ENCODE assay signal across 35 cellular contexts in genomic region chr1:236654511-236654910, GRCh38. TPM values are rescaled to one million over a fixed set of nuclear protein-coding genes. Genes with fewer than 3 reads are reported as not detected.
A peak's percentile ranks its signal among the peaks of the same experiment; 100 is the strongest.
DNase-seq lines count a peak whose midpoint lies in the region; ATAC-seq and TF ChIP-seq lines count a peak whose summit lies in the region.
"Had no signal": no experiment of that assay in that cellular context is flagged by ENCODE, and none has a peak within 500 bp of the region (broad histone marks: within the 10 kb centered on the region; RNA-seq: fewer than 3 reads in every experiment).

No MANE protein-coding gene starts in this region.

- DNase-seq in A673 (ENCODE audit: low spot score) (peak; percentile 76), SK-N-MC (ENCODE audit: low read depth, low spot score) (peak; percentile 89), MM.1S (no peak)
- DNase-seq: 8988T; ACHN; AML-193; BE2C; C1 segment of cervical spinal cord; Caco-2; Calu3; CD4-positive, alpha-beta memory T cell; CD4-positive, alpha-beta T cell; CD4-positive, CD25-positive, alpha-beta regulatory T cell; CD8-positive, alpha-beta memory T cell; CD8-positive, alpha-beta T cell; COR-L47; DMS 273 treated with DMSO at 0.1 percent for 48 hours; DMS153; DMS53; DMS79; DMS79 treated with DMSO at 0.1 percent for 48 hours; DND-41 had no signal

- no peaks in the 10 kb centered on the region for H3K79me2 ChIP-seq in MM.1S (ENCODE audit: low read length)

- ATAC-seq in HG03521 (IDR thresholded peaks at IDR 0.05; ENCODE audit: unreplicated experiment) (no peak), HG02981 (IDR thresholded peaks at IDR 0.05; ENCODE audit: unreplicated experiment) (no peak), GM19023 (IDR thresholded peaks at IDR 0.05; ENCODE audit: unreplicated experiment) (no peak)
- ATAC-seq: A549; CD8-positive, alpha-beta T cell had no signal

- peak overlapping the region; percentile 95 for H3K27ac ChIP-seq in A673 (ENCODE audit: low read depth, low read length, poor library complexity, severe bottlenecking)
- no peak overlapping the region for H3K27ac ChIP-seq in HEK293 (ENCODE audit: extremely low read depth, low read depth, low read length)
- peak overlapping the region; percentile 100 for H3K27ac ChIP-seq in SK-N-MC
- no peak overlapping the region for H3K27ac ChIP-seq in MM.1S (ENCODE audit: low read length)
- H3K27ac ChIP-seq: 22Rv1; A549; BLaER1; BLaER1 treated with 17β-estradiol and CSF1 and Interleukin-3, amounts not matched to agents 10 nM and 100 nM; C4-2B had no signal

- peaks cover 4% of the 10 kb centered on the region for H3K27me3 Mint-ChIP-seq in nephron (ENCODE audit: low read depth)

- peak overlapping the region; percentile 53 to 78 (median 73) for H3K27ac Mint-ChIP-seq in nephron
- H3K27ac Mint-ChIP-seq: B cell; CD4-positive, alpha-beta memory T cell; CD4-positive, alpha-beta T cell; CD4-positive, CD25-positive, alpha-beta regulatory T cell; CD8-positive, alpha-beta memory T cell; CD8-positive, alpha-beta T cell had no signal

- CTCF ChIA-PET in A673 (lab: Charles Lee) = interaction anchor here (0.6 kb wide), 1 partner anchor 52 kb away, joined by 3 read pairs; no protein-coding TSS in a partner anchor
- CTCF ChIA-PET in HEK293 (lab: Yijun Ruan, JAX) = no interaction called here

- no peaks in the 10 kb centered on the region for H3K9me3 Mint-ChIP-seq in nephron
- H3K9me3 Mint-ChIP-seq: CD4-positive, alpha-beta memory T cell; CD4-positive, alpha-beta T cell; CD4-positive, CD25-positive, alpha-beta regulatory T cell; CD8-positive, alpha-beta memory T cell; CD8-positive, alpha-beta T cell had no signal

- H3F3A ChIP-seq in MM.1S (ENCODE audit: insufficient read depth, low read length) = no peaks in the 10 kb centered on the region

- peaks cover 21% of the 10 kb centered on the region for H3K4me1 Mint-ChIP-seq in nephron
- H3K4me1 Mint-ChIP-seq: B cell; CD14-positive monocyte; CD4-positive, alpha-beta memory T cell; CD4-positive, CD25-positive, alpha-beta regulatory T cell; CD8-positive, alpha-beta memory T cell had no signal

- no peak overlapping the region for H3K4me2 ChIP-seq in MM.1S (ENCODE audit: low read depth, low read length)
- H3K4me2 ChIP-seq: A549; BLaER1; BLaER1 treated with 17β-estradiol and CSF1 and Interleukin-3, amounts not matched to agents 10 nM and 100 nM had no signal

- H3K4me3 Mint-ChIP-seq in nephron = peak overlapping the region in 1 of 3 experiments; percentile 34
- H3K4me3 Mint-ChIP-seq: B cell; CD14-positive monocyte; CD4-positive, alpha-beta memory T cell; CD4-positive, alpha-beta T cell; CD4-positive, CD25-positive, alpha-beta regulatory T cell; CD8-positive, alpha-beta T cell had no signal

- H3K27me3 ChIP-seq in A673 (replicated peaks; ENCODE audit: insufficient read depth, low read depth, low read length, poor library complexity) = no peaks in the 10 kb centered on the region
- no peaks in the 10 kb centered on the region for H3K27me3 ChIP-seq in MM.1S (replicated peaks; ENCODE audit: insufficient read depth, low read length)
- H3K27me3 ChIP-seq: BE2C; BLaER1; BLaER1 treated with 17β-estradiol and CSF1 and Interleukin-3, amounts not matched to agents 10 nM and 100 nM had no signal

- H4K20me1 ChIP-seq in MM.1S (ENCODE audit: insufficient read depth, low read length) = no peaks in the 10 kb centered on the region
- H4K20me1 ChIP-seq: BLaER1; BLaER1 treated with 17β-estradiol and CSF1 and Interleukin-3, amounts not matched to agents 10 nM and 100 nM had no signal

- TF ChIP-seq CTCF in A673 (conservative IDR thresholded peaks at IDR 0.05; ENCODE audit: low read depth, low read length) (no peak), HEK293 (tag by site-specific recombination; IDR thresholded peaks at IDR 0.05) (no peak), nephron (IDR thresholded peaks at IDR 0.05; ENCODE audit: unreplicated experiment in 3 of 3) (no peak), MM.1S (IDR thresholded peaks at IDR 0.05; ENCODE audit: low read length) (no peak)

- no peaks in the 10 kb centered on the region for H3K9me2 ChIP-seq in MM.1S (replicated peaks; ENCODE audit: insufficient read depth, low read length)

- H3K36me3 ChIP-seq in A673 (ENCODE audit: insufficient read depth, low read length, poor library complexity, severe bottlenecking) (no peaks in the 10 kb centered on the region), HEK293 (ENCODE audit: control insufficient read depth in 2 of 2, insufficient read depth in 1 of 2, low read length in 2 of 2) (no peaks in the 10 kb centered on the region), SK-N-MC (ENCODE audit: insufficient read depth, low read length) (no peaks in the 10 kb centered on the region), MM.1S (replicated peaks; ENCODE audit: insufficient read depth, low read length) (no peaks in the 10 kb centered on the region)
- H3K36me3 ChIP-seq: BE2C; BLaER1; BLaER1 treated with 17β-estradiol and CSF1 and Interleukin-3, amounts not matched to agents 10 nM and 100 nM had no signal

- no peak overlapping the region for H3K4me3 ChIP-seq in A673 (ENCODE audit: low read depth, low read length, poor library complexity, severe bottlenecking)
- H3K4me3 ChIP-seq in HEK293 (ENCODE audit: low read depth, low read length) = no peak overlapping the region
- H3K4me3 ChIP-seq in SK-N-MC = peak overlapping the region; percentile 30; the same call in 1 of the 2 replicates
- no peak overlapping the region for H3K4me3 ChIP-seq in MM.1S (ENCODE audit: low read length)
- H3K4me3 ChIP-seq: A549; BLaER1; BLaER1 treated with 17β-estradiol and CSF1 and Interleukin-3, amounts not matched to agents 10 nM and 100 nM had no signal

- BruUV-seq in A673 (replicated peaks; lab: Mats Ljungman, UMichigan) = no TSS peak

- H3K9ac ChIP-seq in SK-N-MC (ENCODE audit: insufficient read length) (peak overlapping the region; percentile 77), MM.1S (ENCODE audit: low read length) (no peak overlapping the region)
- H3K9ac ChIP-seq: BLaER1; BLaER1 treated with 17β-estradiol and CSF1 and Interleukin-3, amounts not matched to agents 10 nM and 100 nM had no signal

- no peaks in the 10 kb centered on the region for H3K9me3 ChIP-seq in A673 (ENCODE audit: low read depth, low read length, poor library complexity, severe bottlenecking)
- H3K9me3 ChIP-seq in HEK293 (ENCODE audit: control insufficient read depth, insufficient read depth, low read depth, low read length) = no peaks in the 10 kb centered on the region
- peaks cover 4% of the 10 kb centered on the region; the same call in 1 of the 2 replicates for H3K9me3 ChIP-seq in SK-N-MC (ENCODE audit: low read depth, low read length)
- no peaks in the 10 kb centered on the region for H3K9me3 ChIP-seq in MM.1S (replicated peaks; ENCODE audit: insufficient read depth, low read length)
- H3K9me3 ChIP-seq: A549; BE2C; BLaER1; BLaER1 treated with 17β-estradiol and CSF1 and Interleukin-3, amounts not matched to agents 10 nM and 100 nM; Caco-2 had no signal

- H3K4me1 ChIP-seq in A673 (ENCODE audit: insufficient read depth, low read length, poor library complexity, severe bottlenecking) (peaks cover 31% of the 10 kb centered on the region), HEK293 (ENCODE audit: control insufficient read depth, insufficient read depth, low read length) (no peaks in the 10 kb centered on the region), MM.1S (ENCODE audit: low read length) (no peaks in the 10 kb centered on the region)
- H3K4me1 ChIP-seq: A549; BE2C; BLaER1; BLaER1 treated with 17β-estradiol and CSF1 and Interleukin-3, amounts not matched to agents 10 nM and 100 nM; Caco-2 had no signal

- POLR2A ChIA-PET in A673 (lab: Charles Lee; ENCODE audit: low non-redundant PET) = no interaction called here
- POLR2A ChIA-PET in HEK293 (lab: Yijun Ruan, JAX) = interaction anchor here (0.7 kb wide), 1 partner anchor 542 kb away, joined by 3 read pairs; no protein-coding TSS in a partner anchor

- intact Hi-C loops in A673 (cut with micrococcal nuclease; ENCODE audit: unreplicated experiment) = loop anchor here (5.0 kb wide), 1 partner anchor 838 kb away; no protein-coding TSS in a partner anchor

- H2AFZ ChIP-seq in MM.1S (ENCODE audit: low read length) = no peak overlapping the region

- H3K36me3 Mint-ChIP-seq in nephron (ENCODE audit: low read depth) = no peaks in the 10 kb centered on the region
- H3K36me3 Mint-ChIP-seq: CD14-positive monocyte; CD4-positive, alpha-beta memory T cell; CD4-positive, CD25-positive, alpha-beta regulatory T cell; CD8-positive, alpha-beta memory T cell; CD8-positive, alpha-beta T cell had no signal

TF ChIP-seq in HEK293, 187 proteins besides CTCF, POLR2A, EP300 and RAD21:
- TF ChIP-seq OSR2 (tag by site-specific recombination; IDR thresholded peaks at IDR 0.05) (no peak), ZNF366 (tag by site-specific recombination; conservative IDR thresholded peaks at IDR 0.05) (peak; percentile 81)

RNA-seq across cellular contexts. Expression of gene ACTN2, which starts 31.8 kb away (rescaled TPM):
- total RNA-seq in A673 (2021) = 34.2 and 39.4 TPM in 2 replicates
- total RNA-seq: A172; Caco-2; Calu3; CD4-positive, alpha-beta memory T cell; CD4-positive, CD25-positive, alpha-beta regulatory T cell; CD8-positive, alpha-beta memory T cell; CD8-positive, alpha-beta T cell had no signal

RNA-seq across cellular contexts. Expression of gene HEATR1, which starts 50.2 kb away (rescaled TPM):
- total RNA-seq in A673 (2021) = 47.7 and 59.7 TPM in 2 replicates

Comparison
In these comparisons a context has a peak if more than half of its experiments do, and no peak if none do; other contexts are left out.
1. H3K27ac ChIP-seq: peak in A673 (single experiment) and SK-N-MC (single experiment); none in HEK293 (single experiment) and MM.1S (single experiment).